9 cellular contexts compared by ENCODE assay signal in the genomic region with DNA sequence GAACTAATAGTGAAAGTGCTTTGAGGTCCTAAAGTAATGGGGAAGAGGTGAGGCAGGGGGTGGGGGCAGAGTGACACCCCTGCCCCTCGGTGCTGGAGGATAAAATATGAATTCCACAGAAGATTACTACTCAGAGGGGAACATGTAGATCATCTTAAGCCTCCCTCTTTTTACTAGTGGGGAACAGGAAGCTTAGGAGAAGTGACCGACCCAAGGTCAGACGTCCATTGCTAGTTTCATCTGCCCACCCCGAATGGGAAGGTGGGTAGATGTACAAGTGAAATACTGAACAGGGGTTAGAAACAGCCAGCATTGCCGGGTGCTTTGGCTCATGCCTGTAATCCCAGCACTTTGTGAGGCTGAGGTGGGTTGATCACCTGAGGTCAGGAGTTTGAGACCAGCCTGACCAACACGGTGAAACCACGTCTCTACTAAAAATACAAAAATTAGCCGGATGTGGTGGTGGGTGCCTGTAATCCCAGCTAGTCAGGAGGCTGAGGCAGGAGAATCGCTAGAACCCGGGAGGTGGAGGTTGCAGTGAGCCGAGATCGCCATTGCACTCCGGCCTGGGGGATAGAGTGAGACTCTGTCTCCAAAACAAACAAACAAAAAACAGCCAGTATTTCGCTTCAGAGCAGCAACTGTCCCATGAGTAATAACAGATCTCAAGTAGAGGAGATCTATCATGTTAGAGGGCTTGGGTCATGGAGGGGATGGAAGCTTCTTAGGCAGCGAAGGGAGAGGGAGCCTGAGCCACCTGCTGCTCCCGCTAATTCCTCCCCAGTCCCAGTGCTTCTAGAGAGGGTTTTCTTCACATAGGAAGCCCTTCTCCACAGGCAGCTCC. TPM values are rescaled to one million over a fixed set of nuclear protein-coding genes. Genes with fewer than 3 reads are reported as not detected.
DNase-seq lines count a peak whose midpoint lies in the region; ATAC-seq, FAIRE-seq and TF ChIP-seq lines count a peak whose summit lies in the region.
"Had no signal": no experiment of that assay in that cellular context is flagged by ENCODE, and none has a peak within 500 bp of the region (broad histone marks: within the 10 kb centered on the region; RNA-seq: fewer than 3 reads in every experiment).

No MANE protein-coding gene starts in this region.

- H3K36me3 ChIP-seq in HUES48 (ENCODE audit: control insufficient read depth, insufficient read depth, low read length): peaks cover 5% of the 10 kb centered on the region; the same call in 1 of the 2 replicates
- no peaks in the 10 kb centered on the region for H3K36me3 ChIP-seq in hepatocyte (replicated peaks; ENCODE audit: insufficient read depth, low read depth)
- H3K36me3 ChIP-seq in spleen: peaks cover 0 to 10% (median 0%) of the 10 kb centered on the region in 6 donors

- H3K4me1 ChIP-seq in HUES48 (ENCODE audit: control insufficient read depth, insufficient read depth, low read length) (peaks cover 54% of the 10 kb centered on the region), hepatocyte (ENCODE audit: insufficient read depth) (peaks cover 40% of the 10 kb centered on the region), spleen (peaks cover 46 to 100% (median 84%) of the 10 kb centered on the region in 6 donors)

- 82% methylated on average over 16 of the region's 16 CpGs for WGBS in hepatocyte (ENCODE audit: low lambda C conversion rate, missing lambda C conversion rate)
- 71 to 85% (median 74%) methylated on average over 16 of the region's 16 CpGs for WGBS in spleen, 5 donors

- H3K27ac Mint-ChIP-seq in activated B cell treated with CpG ODN at 0.5 μM for 24 hours: peak overlapping the region; percentile 90

- TF ChIP-seq CTCF in activated B cell treated with CpG ODN at 0.5 μM for 24 hours (IDR thresholded peaks at IDR 0.05) (no peak), hepatocyte (IDR thresholded peaks at IDR 0.05; ENCODE audit: poor library complexity) (no peak), spleen (IDR thresholded peaks at IDR 0.05 in 8 of 11, conservative IDR thresholded peaks at IDR 0.05 in 3 of 11) (no peak)

- H3K4me3 Mint-ChIP-seq in activated B cell treated with CpG ODN at 0.5 μM for 24 hours: peak overlapping the region; percentile 91

- H4K20me1 ChIP-seq in hepatocyte (ENCODE audit: insufficient read depth, poor library complexity, severe bottlenecking): no peaks in the 10 kb centered on the region

- DNase-seq in activated B cell treated with CpG ODN at 0.5 μM for 24 hours (no peak), hepatocyte (ENCODE audit: low spot score) (no peak), spleen (no peak), NCI-H510A (lab: John Stamatoyannopoulos, UW) (no peak), GM19239 (ENCODE audit: insufficient read length, low spot score) (no peak)
- DNase-seq in effector CD8-positive, alpha-beta T cell (lab: John Stamatoyannopoulos, UW): no peak
- DNase-seq: NCI-H1436 treated with DMSO at 0.1 percent for 48 hours had no signal

- H3K79me2 ChIP-seq in hepatocyte: no peaks in the 10 kb centered on the region

- no peak for ATAC-seq in activated B cell treated with CpG ODN at 0.5 μM for 24 hours (ENCODE audit: low read depth)
- ATAC-seq in HG02885 (IDR thresholded peaks at IDR 0.05; ENCODE audit: poor library complexity, unreplicated experiment): no peak

- CTCF ChIA-PET in activated B cell treated with CpG ODN at 0.5 μM for 24 hours (lab: Charles Lee): interaction anchor here (0.9 to 9.1 kb wide), 4 partner anchors 11 to 90 kb away, joined by 4 to 79 read pairs (median 6); no protein-coding TSS in a partner anchor

- TF ChIP-seq POLR2A in spleen (IDR thresholded peaks at IDR 0.05): no peak

- peak overlapping the region; percentile 97 for H3K4me2 ChIP-seq in hepatocyte

- H3K27me3 ChIP-seq in HUES48 (ENCODE audit: control insufficient read depth, insufficient read depth, low read length): peaks cover 37% of the 10 kb centered on the region
- no peaks in the 10 kb centered on the region for H3K27me3 ChIP-seq in hepatocyte
- no peaks in the 10 kb centered on the region for H3K27me3 ChIP-seq in spleen (replicated peaks in 1 of 7)

- no peak overlapping the region for H2AFZ ChIP-seq in hepatocyte

- H3K9ac ChIP-seq in HUES48 (ENCODE audit: low read depth, low read length): no peak overlapping the region

- H3K4me3 ChIP-seq in HUES48 (ENCODE audit: low read depth, low read length) (no peak overlapping the region), hepatocyte (no peak overlapping the region), spleen (peak overlapping the region in 3 of 8 donors; percentile 79 to 94 (median 80))

- intact Hi-C loops in activated B cell treated with CpG ODN at 0.5 μM for 24 hours (cut with micrococcal nuclease): no loop called here
- intact Hi-C loops in spleen (cut with DNase I; ENCODE audit: low total_unique reads): no loop called here

- H3K9me3 Mint-ChIP-seq in activated B cell treated with CpG ODN at 0.5 μM for 24 hours: no peaks in the 10 kb centered on the region

- peaks cover 62% of the 10 kb centered on the region for H3K4me1 Mint-ChIP-seq in activated B cell treated with CpG ODN at 0.5 μM for 24 hours

- H3K27ac ChIP-seq in HUES48 (ENCODE audit: low read depth, low read length) (peak overlapping the region; percentile 88), hepatocyte (peak overlapping the region; percentile 69), spleen (peak overlapping the region; percentile 81 to 94 (median 90))

- no peaks in the 10 kb centered on the region for H3K9me2 ChIP-seq in hepatocyte (replicated peaks; ENCODE audit: insufficient read depth)

- POLR2A ChIA-PET in activated B cell treated with CpG ODN at 0.5 μM for 24 hours (lab: Charles Lee): interaction anchor here (0.6 to 7.8 kb wide), 10 partner anchors 9 to 1587 kb away, joined by 3 to 113 read pairs (median 4); a partner anchor contains a TSS

- H3K36me3 Mint-ChIP-seq in activated B cell treated with CpG ODN at 0.5 μM for 24 hours (ENCODE audit: low read depth): peaks cover 5% of the 10 kb centered on the region

- no peaks in the 10 kb centered on the region for H3K27me3 Mint-ChIP-seq in activated B cell treated with CpG ODN at 0.5 μM for 24 hours

- H3K9me3 ChIP-seq in HUES48 (ENCODE audit: control insufficient read depth, insufficient read depth, low read length) (no peaks in the 10 kb centered on the region), hepatocyte (ENCODE audit: low read depth) (no peaks in the 10 kb centered on the region), spleen (no peaks in the 10 kb centered on the region)

- FAIRE-seq in GM19239 (lab: Jason Lieb, UNC): no peak

RNA-seq across cellular contexts. Expression of a gene that starts 1.2 kb away (rescaled TPM):
- 5.5 and 6.1 TPM in 2 replicates for total RNA-seq in activated B cell treated with CpG ODN at 0.5 μM for 24 hours
- 2.3 and 3.0 TPM in 2 replicates for total RNA-seq in hepatocyte
- 6.9 and 7.1 TPM in 2 replicates for polyA plus RNA-seq in hepatocyte
- 10 to 100 TPM in 4 of 7 donors, 1 to 10 TPM in 3; 5.5 to 15.8 (median 10.2) TPM for total RNA-seq in spleen
- polyA plus RNA-seq in spleen: 1 to 10 TPM; 3.3 to 6.4 (median 5.2) TPM

RNA-seq across cellular contexts. Expression of a gene that starts 20.2 kb away (rescaled TPM):
- total RNA-seq in activated B cell treated with CpG ODN at 0.5 μM for 24 hours (84.5 and 101 TPM in 2 replicates), hepatocyte (71.9 and 81.6 TPM in 2 replicates), spleen (100 to 1,000 TPM; 101 to 154 (median 127) TPM)
- polyA plus RNA-seq in hepatocyte (26.7 and 31.4 TPM in 2 replicates), spleen (10 to 100 TPM; 52.6 to 85.0 (median 73.3) TPM)

RNA-seq across cellular contexts. Expression of a gene that starts 38.7 kb away (rescaled TPM):
- total RNA-seq in activated B cell treated with CpG ODN at 0.5 μM for 24 hours (110 and 119 TPM in 2 replicates), hepatocyte (26.7 and 30.2 TPM in 2 replicates), spleen (100 to 1,000 TPM in 1 of 7 donors, 10 to 100 TPM in 6; 67.0 to 105 (median 78.5) TPM)
- polyA plus RNA-seq in hepatocyte (33.0 and 37.5 TPM in 2 replicates), spleen (10 to 100 TPM; 20.2 to 38.9 (median 35.0) TPM)

RNA-seq across cellular contexts. Expression of a gene that starts 38.8 kb away (rescaled TPM):
- 5.4 and 5.9 TPM in 2 replicates for total RNA-seq in activated B cell treated with CpG ODN at 0.5 μM for 24 hours
- 35.3 and 40.2 TPM in 2 replicates for total RNA-seq in hepatocyte
- polyA plus RNA-seq in hepatocyte: 20.7 and 22.5 TPM in 2 replicates
- 10 to 100 TPM; 14.6 to 36.1 (median 19.7) TPM for total RNA-seq in spleen
- polyA plus RNA-seq in spleen: 10 to 100 TPM in 1 of 3 donors, 1 to 10 TPM in 2; 3.9 to 12.9 (median 4.7) TPM

RNA-seq across cellular contexts. Expression of a gene that starts 47.4 kb away (rescaled TPM):
- total RNA-seq in activated B cell treated with CpG ODN at 0.5 μM for 24 hours (110 and 127 TPM in 2 replicates), hepatocyte (55.7 and 66.8 TPM in 2 replicates), spleen (100 to 1,000 TPM in 1 of 7 donors, 10 to 100 TPM in 6; 71.7 to 102 (median 79.1) TPM)
- polyA plus RNA-seq in hepatocyte (69.8 and 69.9 TPM in 2 replicates), spleen (10 to 100 TPM; 29.2 to 54.4 (median 42.7) TPM)
